11 cellular contexts compared by ENCODE assay signal in genomic region chr2:84071050-84071449, GRCh38.
"Had no signal": no experiment of that assay in that cellular context is flagged by ENCODE, and none has a peak within 500 bp of the region (broad histone marks: within the 10 kb centered on the region; RNA-seq: fewer than 3 reads in every experiment).

No MANE protein-coding gene starts in this region.

- ATAC-seq: GM23338, HCT116 had no signal

- H3K9ac ChIP-seq: GM23248 had no signal

- H3K4me3 ChIP-seq: GM23248, GM23338, HAP-1 had no signal

- H3K27ac ChIP-seq: GM23248 had no signal

- H3K4me3 Mint-ChIP-seq: GM23338, H9, HFFc6 had no signal

- H3K9me3 Mint-ChIP-seq: GM23338, H9 had no signal

- H2AFZ ChIP-seq: GM23248, GM23338 had no signal

- H3K4me2 ChIP-seq: GM23338 had no signal

- H3K9me3 ChIP-seq: HAP-1 had no signal

- H3K4me1 Mint-ChIP-seq: GM23338 had no signal

- FAIRE-seq: H1, H54 had no signal

- DNase-seq: GM23248, GOT3, H7, H9, HCEC 1CT, HFFc6 had no signal

- H3K27ac Mint-ChIP-seq: GM23338, H9, HFFc6 had no signal

- H3K36me3 ChIP-seq: HAP-1 had no signal

- H3K4me1 ChIP-seq: HAP-1 had no signal
